Comparison of ENCODE assay signal across 19 cellular contexts in genomic region chr18:38759457-38759856, GRCh38.
A peak's percentile ranks its signal among the peaks of the same experiment; 100 is the strongest.
DNase-seq lines count a peak whose midpoint lies in the region; ATAC-seq and TF ChIP-seq lines count a peak whose summit lies in the region.
"Had no signal": no experiment of that assay in that cellular context is flagged by ENCODE, and none has a peak within 500 bp of the region (broad histone marks: within the 10 kb centered on the region; RNA-seq: fewer than 3 reads in every experiment).

No MANE protein-coding gene starts in this region.

- no peak overlapping the region for H3K4me3 Mint-ChIP-seq in activated naive CD4-positive, alpha-beta T cell treated with anti-CD3 and anti-CD28 coated beads for 36 hours
- H3K4me3 Mint-ChIP-seq: B cell; CD8-positive, alpha-beta T cell; HFFc6 had no signal

- intact Hi-C loops in activated naive CD4-positive, alpha-beta T cell treated with anti-CD3 and anti-CD28 coated beads for 36 hours (cut with micrococcal nuclease), result no loop called here
- intact Hi-C loops in left ventricle myocardium superior (cut with micrococcal nuclease), result no loop called here

- CTCF ChIA-PET in activated naive CD4-positive, alpha-beta T cell treated with anti-CD3 and anti-CD28 coated beads for 36 hours (lab: Charles Lee), result no interaction called here

- H3K4me1 ChIP-seq in RWPE2 (ENCODE audit: insufficient read depth, poor library complexity, severe bottlenecking), result peaks cover 9% of the 10 kb centered on the region
- peaks cover 11% of the 10 kb centered on the region for H3K4me1 ChIP-seq in foreskin keratinocyte
- H3K4me1 ChIP-seq: BLaER1 treated with 17β-estradiol and CSF1 and Interleukin-3, amounts not matched to agents 10 nM and 100 nM had no signal

- H3K27me3 Mint-ChIP-seq in activated naive CD4-positive, alpha-beta T cell treated with anti-CD3 and anti-CD28 coated beads for 36 hours (ENCODE audit: low read depth), result peaks cover 8% of the 10 kb centered on the region
- H3K27me3 Mint-ChIP-seq: B cell had no signal

- TF ChIP-seq CTCF in RWPE2 (IDR thresholded peaks at IDR 0.05; ENCODE audit: poor library complexity, severe bottlenecking) (no peak), foreskin keratinocyte (conservative IDR thresholded peaks at IDR 0.05) (no peak)

- DNase-seq in M059J (ENCODE audit: low read depth) (peak; percentile 1), RWPE2 (ENCODE audit: low spot score) (no peak), foreskin keratinocyte (peak; percentile 44 to 72), skeletal muscle cell (ENCODE audit: low read depth) (peak; percentile 7), HuH-7.5 (ENCODE audit: low spot score) (no peak), left ventricle myocardium superior (no peak)
- no peak for DNase-seq in activated naive CD4-positive, alpha-beta T cell treated with anti-CD3 and anti-CD28 coated beads for 36 hours
- DNase-seq: Calu3; CD8-positive, alpha-beta T cell; DMS79 treated with DMSO at 0.1 percent for 48 hours; GF-D8; GOT3; H7; HFFc6 had no signal

- H3K9me3 ChIP-seq in RWPE2 (ENCODE audit: severe bottlenecking), result no peaks in the 10 kb centered on the region
- H3K9me3 ChIP-seq: BLaER1 treated with 17β-estradiol and CSF1 and Interleukin-3, amounts not matched to agents 10 nM and 100 nM had no signal

- H3K27ac ChIP-seq in RWPE2 (ENCODE audit: poor library complexity, severe bottlenecking) (peak overlapping the region; percentile 70), foreskin keratinocyte (no peak overlapping the region)
- H3K27ac ChIP-seq: BLaER1 treated with 17β-estradiol and CSF1 and Interleukin-3, amounts not matched to agents 10 nM and 100 nM had no signal

- no peaks in the 10 kb centered on the region for H3K4me1 Mint-ChIP-seq in activated naive CD4-positive, alpha-beta T cell treated with anti-CD3 and anti-CD28 coated beads for 36 hours (ENCODE audit: low read depth)
- H3K4me1 Mint-ChIP-seq: B cell had no signal

- no peak overlapping the region for H3K27ac Mint-ChIP-seq in activated naive CD4-positive, alpha-beta T cell treated with anti-CD3 and anti-CD28 coated beads for 36 hours
- H3K27ac Mint-ChIP-seq: B cell; CD8-positive, alpha-beta T cell; HFFc6 had no signal

- H3K4me3 ChIP-seq in RWPE2 (ENCODE audit: severe bottlenecking) (no peak overlapping the region), skeletal muscle cell (ENCODE audit: low read depth, low read length) (no peak overlapping the region)
- H3K4me3 ChIP-seq: BLaER1 treated with 17β-estradiol and CSF1 and Interleukin-3, amounts not matched to agents 10 nM and 100 nM had no signal

- ATAC-seq in RWPE2 (ENCODE audit: low read depth) (peak; percentile 94), foreskin keratinocyte (peak; percentile 100), GM21529 (IDR thresholded peaks at IDR 0.05; ENCODE audit: unreplicated experiment) (no peak), left ventricle myocardium superior (no peak)
- ATAC-seq: CD8-positive, alpha-beta T cell; HCT116; HepG2 had no signal

- no peaks in the 10 kb centered on the region for H3K36me3 ChIP-seq in RWPE2 (ENCODE audit: low read depth)
- H3K36me3 ChIP-seq: BLaER1 treated with 17β-estradiol and CSF1 and Interleukin-3, amounts not matched to agents 10 nM and 100 nM had no signal

- no peaks in the 10 kb centered on the region for H3K27me3 ChIP-seq in RWPE2 (ENCODE audit: insufficient read depth, poor library complexity, severe bottlenecking)
- no peaks in the 10 kb centered on the region for H3K27me3 ChIP-seq in foreskin keratinocyte
- H3K27me3 ChIP-seq: BLaER1 treated with 17β-estradiol and CSF1 and Interleukin-3, amounts not matched to agents 10 nM and 100 nM had no signal

- no peaks in the 10 kb centered on the region for H3K36me3 Mint-ChIP-seq in activated naive CD4-positive, alpha-beta T cell treated with anti-CD3 and anti-CD28 coated beads for 36 hours (ENCODE audit: low read depth)
- H3K36me3 Mint-ChIP-seq: CD8-positive, alpha-beta T cell had no signal

- H3K9me3 Mint-ChIP-seq in activated naive CD4-positive, alpha-beta T cell treated with anti-CD3 and anti-CD28 coated beads for 36 hours, result peaks cover 5% of the 10 kb centered on the region
- H3K9me3 Mint-ChIP-seq: CD8-positive, alpha-beta T cell had no signal

Comparison
In these comparisons a context has a peak if more than half of its experiments do, and no peak if none do; other contexts are left out.
1. DNase-seq: peak in M059J (single experiment), foreskin keratinocyte (2 of 2) and skeletal muscle cell (single experiment); none in RWPE2 (single experiment), activated naive CD4-positive, alpha-beta T cell treated with anti-CD3 and anti-CD28 coated beads for 36 hours (single experiment), HuH-7.5 (single experiment) and left ventricle myocardium superior (single experiment).
2. ATAC-seq: peak in RWPE2 (single experiment) and foreskin keratinocyte (single experiment); none in GM21529 (single experiment) and left ventricle myocardium superior (single experiment).